In genomic region chr7:96320437-96320836, GRCh38 we compare ENCODE assay signal across 8 cellular contexts. TPM values are rescaled to one million over a fixed set of nuclear protein-coding genes. Genes with fewer than 3 reads are reported as not detected.
DNase-seq lines count a peak whose midpoint lies in the region; ATAC-seq and TF ChIP-seq lines count a peak whose summit lies in the region.

No MANE protein-coding gene starts in this region.

- H3K36me3 Mint-ChIP-seq in central memory CD8-positive, alpha-beta T cell (ENCODE audit: insufficient read depth) = no peaks in the 10 kb centered on the region

- no peak for DNase-seq in central memory CD8-positive, alpha-beta T cell (ENCODE audit: low spot score in 2 of 2)
- DNase-seq in ovary (no peak), DMS114 treated with DMSO at 0.1 percent for 48 hours (lab: John Stamatoyannopoulos, UW; ENCODE audit: unreplicated experiment) (no peak), NCI-H128 (lab: John Stamatoyannopoulos, UW; ENCODE audit: unreplicated experiment) (no peak), HCEC 1CT (no peak)

- intact Hi-C loops in ovary (cut with DNase I) = no loop called here

- H3K36me3 ChIP-seq in ES-I3 (ENCODE audit: insufficient read depth, low read length) = no peaks in the 10 kb centered on the region
- no peaks in the 10 kb centered on the region for H3K36me3 ChIP-seq in HUES48 (ENCODE audit: control insufficient read depth, insufficient read depth, low read length)
- H3K36me3 ChIP-seq in ovary = no peaks in the 10 kb centered on the region

- TF ChIP-seq POLR2A in ovary (IDR thresholded peaks at IDR 0.05) = no peak

- H3K9ac ChIP-seq in ES-I3 (ENCODE audit: low read depth, low read length) (peak overlapping the region; percentile 95; the same call in 1 of the 2 replicates), HUES48 (ENCODE audit: low read depth, low read length) (no peak overlapping the region)

- H3K27ac ChIP-seq in HUES48 (ENCODE audit: low read depth, low read length) (peak overlapping the region; percentile 97), ovary (no peak overlapping the region)

- H3K9me3 ChIP-seq in ES-I3 (ENCODE audit: control insufficient read depth, insufficient read depth, low read length) (no peaks in the 10 kb centered on the region), HUES48 (ENCODE audit: control insufficient read depth, insufficient read depth, low read length) (no peaks in the 10 kb centered on the region), ovary (no peaks in the 10 kb centered on the region)

- ATAC-seq in GM21367 (IDR thresholded peaks at IDR 0.05; ENCODE audit: unreplicated experiment) = peak; percentile 52
- no peak for ATAC-seq in central memory CD8-positive, alpha-beta T cell (replicated peaks; ENCODE audit: extremely low read depth, poor library complexity, severe bottlenecking)

- no peak for TF ChIP-seq CTCF in ovary (IDR thresholded peaks at IDR 0.05)

- peak overlapping the region; percentile 75 for H3K27ac Mint-ChIP-seq in central memory CD8-positive, alpha-beta T cell (ENCODE audit: low read depth)

- peak overlapping the region; percentile 77 for H3K4me3 ChIP-seq in HUES48 (ENCODE audit: low read depth, low read length)
- peak overlapping the region; percentile 99 for H3K4me3 ChIP-seq in ovary

- peak overlapping the region; percentile 86 for H3K4me3 Mint-ChIP-seq in central memory CD8-positive, alpha-beta T cell

- no peaks in the 10 kb centered on the region for H3K9me3 Mint-ChIP-seq in central memory CD8-positive, alpha-beta T cell

- H3K27me3 ChIP-seq in HUES48 (ENCODE audit: control insufficient read depth, insufficient read depth, low read length) (no peaks in the 10 kb centered on the region), ovary (no peaks in the 10 kb centered on the region)

- H3K4me1 ChIP-seq in ES-I3 (ENCODE audit: insufficient read depth, low read length) = peaks cover 6% of the 10 kb centered on the region; the same call in 1 of the 2 replicates
- H3K4me1 ChIP-seq in HUES48 (ENCODE audit: control insufficient read depth, insufficient read depth, low read length) = peaks cover 20% of the 10 kb centered on the region
- H3K4me1 ChIP-seq in ovary (ENCODE audit: insufficient read depth) = peaks cover 3% of the 10 kb centered on the region

- H3K27me3 Mint-ChIP-seq in central memory CD8-positive, alpha-beta T cell = no peaks in the 10 kb centered on the region

- 13 to 21% (median 18%) methylated on average over 2 of the region's 2 CpGs for WGBS in ovary, 3 donors

- TF ChIP-seq EP300 in ovary (IDR thresholded peaks at IDR 0.05) = no peak

- peaks cover 10% of the 10 kb centered on the region for H3K4me1 Mint-ChIP-seq in central memory CD8-positive, alpha-beta T cell

RNA-seq across cellular contexts. Expression of gene SLC25A13, which starts 1.5 kb away (rescaled TPM):
- 10 to 100 TPM; 16.1 to 32.6 (median 23.1) TPM for total RNA-seq in ovary
- polyA plus RNA-seq in ovary = 10 to 100 TPM; 11.4 to 29.9 TPM
